ENCODE assay signal across 8 cellular contexts in the genomic region with DNA sequence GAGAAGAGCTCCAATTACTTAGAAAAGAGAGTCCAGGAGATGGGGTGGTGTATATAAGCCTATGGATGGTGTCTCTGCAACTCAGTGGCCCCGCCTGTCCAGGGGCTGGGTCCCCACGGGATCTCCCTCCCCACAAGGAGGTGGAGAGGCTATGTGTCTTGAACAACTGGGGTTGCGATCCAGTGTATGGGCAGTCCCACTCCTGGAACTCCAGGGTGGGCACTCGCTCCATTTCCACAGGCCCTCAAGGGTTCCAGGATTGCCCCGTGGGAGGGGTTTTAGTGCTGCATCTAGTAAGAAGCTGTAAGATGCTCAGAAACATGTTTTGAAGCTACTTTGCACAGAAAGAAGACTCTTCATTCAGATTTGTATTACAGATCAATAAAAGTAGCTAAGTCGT. TPM values are rescaled to one million over a fixed set of nuclear protein-coding genes. Genes with fewer than 3 reads are reported as not detected.
DNase-seq lines count a peak whose midpoint lies in the region; ATAC-seq, FAIRE-seq and TF ChIP-seq lines count a peak whose summit lies in the region.

No MANE protein-coding gene starts in this region.

- no peaks in the 10 kb centered on the region for H3K9me3 ChIP-seq in body of pancreas
- H3K9me3 ChIP-seq in left lung: no peaks in the 10 kb centered on the region

- intact Hi-C loops in body of pancreas (cut with DNase I) (no loop called here), left lung (cut with DNase I) (no loop called here)

- H3K4me3 ChIP-seq in body of pancreas: no peak overlapping the region
- peak overlapping the region; percentile 89 to 90 for H3K4me3 ChIP-seq in left lung

- 30 to 33% methylated on average over 6 of the region's 6 CpGs for WGBS in body of pancreas, 2 donors

- H3K27ac ChIP-seq in body of pancreas (peak overlapping the region; percentile 92 to 99 (median 97)), left lung (peak overlapping the region; percentile 95 to 97), temporal lobe (ENCODE audit: low read depth, low read length) (peak overlapping the region; percentile 81)

- no peak for ATAC-seq in body of pancreas
- peak; percentile 2 for ATAC-seq in left lung

- H3K4me1 ChIP-seq in body of pancreas: peaks cover 38% of the 10 kb centered on the region
- H3K4me1 ChIP-seq in left lung: peaks cover 10 to 40% of the 10 kb centered on the region in 2 donors

- TF ChIP-seq CTCF in body of pancreas (IDR thresholded peaks at IDR 0.05): no peak
- TF ChIP-seq CTCF in left lung (IDR thresholded peaks at IDR 0.05): no peak

- peak; percentile 4 for DNase-seq in stimulated activated CD4-positive, alpha-beta T cell treated with anti-CD3 and anti-CD28 coated beads, Interleukin-15, amount 100 ng/mL, for 24 hours
- no peak for DNase-seq in stimulated activated CD4-positive, alpha-beta T cell treated with anti-CD3 and anti-CD28 coated beads, Interleukin-2, amount 100 ng/mL, for 48 hours
- DNase-seq in Kasumi-1 (lab: John Stamatoyannopoulos, UW) (peak; percentile 37 to 46), body of pancreas (peak in 2 of 4 donors; percentile 18 to 29), left lung (peak; percentile 33 to 51), H54 (ENCODE audit: insufficient read length, low spot score) (no peak), RPMI8226 (no peak)

- H3K36me3 ChIP-seq in body of pancreas (replicated peaks in 1 of 2; ENCODE audit: insufficient read depth in 1 of 2, low read depth in 2 of 2): no peaks in the 10 kb centered on the region
- H3K36me3 ChIP-seq in left lung: no peaks in the 10 kb centered on the region

- no peaks in the 10 kb centered on the region for H3K27me3 ChIP-seq in body of pancreas
- H3K27me3 ChIP-seq in left lung: no peaks in the 10 kb centered on the region

- no peak for TF ChIP-seq POLR2A in body of pancreas (IDR thresholded peaks at IDR 0.05)
- no peak for TF ChIP-seq POLR2A in H54 (IDR thresholded peaks at IDR 0.05; ENCODE audit: low read depth, low read length)

- FAIRE-seq in H54 (lab: Jason Lieb, UNC): no peak

RNA-seq across cellular contexts. Expression of a gene that starts 0.6 kb away (rescaled TPM):
- total RNA-seq in body of pancreas: 10 to 100 TPM; 24.1 to 35.0 TPM
- 10 to 100 TPM; 54.7 to 55.5 TPM for total RNA-seq in left lung
- 23.6 TPM for total RNA-seq in temporal lobe

Comparison
In these comparisons a context has a peak if more than half of its experiments do, and no peak if none do; other contexts are left out.
1. DNase-seq: peak in stimulated activated CD4-positive, alpha-beta T cell treated with anti-CD3 and anti-CD28 coated beads, Interleukin-15, amount 100 ng/mL, for 24 hours (single experiment), Kasumi-1 (2 of 2) and left lung (2 of 2); none in stimulated activated CD4-positive, alpha-beta T cell treated with anti-CD3 and anti-CD28 coated beads, Interleukin-2, amount 100 ng/mL, for 48 hours (0 of 2), H54 (single experiment) and RPMI8226 (single experiment).
2. H3K4me3 ChIP-seq: peak in left lung (2 of 2); none in body of pancreas (0 of 2).
3. Peak in every context shown above with its lines, with median percentiles within 50 percentile points of each other: H3K27ac ChIP-seq.